In genomic region chr7:112080441-112080840, GRCh38 we compare ENCODE assay signal across 8 cellular contexts.
DNase-seq lines count a peak whose midpoint lies in the region; TF ChIP-seq lines count a peak whose summit lies in the region.

No MANE protein-coding gene starts in this region.

- DNase-seq in GM10248 (ENCODE audit: extremely low spot score) (peak; percentile 15), H4 (ENCODE audit: low spot score) (peak; percentile 79), LHCN-M2 (ENCODE audit: low read depth) (peak; percentile 92), cardiac fibroblast (ENCODE audit: low read depth in 2 of 2) (peak; percentile 96 to 99), midbrain (lab: John Stamatoyannopoulos, UW) (peak; percentile 37), COLO829 (ENCODE audit: low spot score) (no peak), NCI-H1694 (lab: John Stamatoyannopoulos, UW) (no peak)
- DNase-seq in activated CD4-positive, alpha-beta T cell treated with anti-CD3 and anti-CD28 coated beads, Interleukin-2, amount 50 U/mL, for 48 hours = no peak

- H3K4me3 ChIP-seq in cardiac fibroblast (replicated peaks in 1 of 2; ENCODE audit: low read depth in 2 of 2, low read length in 2 of 2) = peak overlapping the region in 1 of 2 donors; percentile 9

- POLR2A ChIA-PET in GM10248 (lab: Yijun Ruan, JAX) = no interaction called here

- CTCF ChIA-PET in GM10248 (lab: Yijun Ruan, JAX) = interaction anchor here (1.2 to 1.9 kb wide), 4 partner anchors 10 to 26 kb away, joined by 3 to 5 read pairs (median 4); no protein-coding TSS in a partner anchor

- TF ChIP-seq CTCF in GM10248 (IDR thresholded peaks at IDR 0.05; ENCODE audit: control extremely low read depth, extremely low read depth, low read depth, missing control alignments) (no peak), cardiac fibroblast (IDR thresholded peaks at IDR 0.05; ENCODE audit: low read depth, low read length) (no peak)

Comparison
In these comparisons a context has a peak if more than half of its experiments do, and no peak if none do; other contexts are left out.
1. DNase-seq: peak in GM10248 (single experiment), H4 (single experiment), LHCN-M2 (single experiment), cardiac fibroblast (2 of 2) and midbrain (single experiment); none in COLO829 (single experiment), activated CD4-positive, alpha-beta T cell treated with anti-CD3 and anti-CD28 coated beads, Interleukin-2, amount 50 U/mL, for 48 hours (0 of 2) and NCI-H1694 (single experiment).